ENCODE assay signal across 1 cellular context in genomic region chr22:41094036-41094435, GRCh38.
TF ChIP-seq lines count a peak whose summit lies in the region.

No MANE protein-coding gene starts in this region.

TF ChIP-seq in GM23338, 12 proteins besides CTCF, POLR2A, EP300 and RAD21 (continued from another document):
- TF ChIP-seq ZNF462 (CRISPR knock-in tag; IDR thresholded peaks at IDR 0.05) (no peak), STAT1 (IDR thresholded peaks at IDR 0.05; ENCODE audit: unreplicated experiment) (no peak), ZNF114 (CRISPR knock-in tag; IDR thresholded peaks at IDR 0.05) (no peak), REST (IDR thresholded peaks at IDR 0.05; ENCODE audit: unreplicated experiment) (no peak), POLR2AphosphoS5 (IDR thresholded peaks at IDR 0.05; ENCODE audit: low read depth) (no peak), EZH2 (IDR thresholded peaks at IDR 0.05; ENCODE audit: low read depth, unreplicated experiment) (no peak), JUNB (IDR thresholded peaks at IDR 0.05; ENCODE audit: unreplicated experiment) (no peak), CREB1 (CRISPR knock-in tag; IDR thresholded peaks at IDR 0.05; ENCODE audit: low read depth) (no peak)
TF ChIP-seq in GM23338: peak in this region for 0.
